Comparison of ENCODE assay signal across 17 cellular contexts in the genomic region with DNA sequence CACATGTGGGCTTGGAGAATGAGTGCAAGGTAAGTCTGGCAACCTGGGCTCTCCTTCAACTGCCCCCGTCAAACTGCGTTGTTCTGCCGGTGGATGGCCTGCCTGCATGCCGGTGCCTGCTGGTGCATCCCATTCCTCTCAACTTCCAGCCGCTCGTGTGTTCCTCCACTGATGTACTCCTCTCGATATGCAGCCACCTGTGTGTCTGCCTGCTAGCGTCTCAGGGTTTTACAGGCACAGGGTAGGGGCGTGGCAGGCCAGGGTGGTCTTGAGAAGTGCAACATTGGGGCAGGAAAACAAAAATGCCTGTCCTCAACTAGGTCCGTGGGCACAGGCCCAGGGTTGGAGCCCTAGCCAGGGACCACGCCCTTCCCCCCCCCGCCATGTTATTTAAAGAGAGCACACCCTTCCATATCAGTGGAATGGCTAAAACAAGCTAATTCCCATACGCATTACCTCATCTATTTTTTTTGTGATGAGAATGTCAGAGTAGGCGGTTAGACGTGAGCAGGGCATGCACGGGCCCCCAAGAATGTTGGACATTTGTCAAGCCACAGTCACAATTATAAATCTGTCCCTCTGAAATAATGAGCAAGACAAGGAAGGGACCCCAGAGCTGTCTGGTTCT. TPM values are rescaled to one million over a fixed set of nuclear protein-coding genes. Genes with fewer than 3 reads are reported as not detected.
DNase-seq lines count a peak whose midpoint lies in the region; ATAC-seq, FAIRE-seq and TF ChIP-seq lines count a peak whose summit lies in the region.
"Had no signal": no experiment of that assay in that cellular context is flagged by ENCODE, and none has a peak within 500 bp of the region (broad histone marks: within the 10 kb centered on the region; RNA-seq: fewer than 3 reads in every experiment).

No MANE protein-coding gene starts in this region.

- POLR2A ChIA-PET in activated CD4-positive, alpha-beta T cell treated with anti-CD3 and anti-CD28 coated beads for 36 hours (lab: Charles Lee), result interaction anchor here (1.1 to 2.0 kb wide), 2 partner anchors 11 to 51 kb away, joined by 5 to 43 read pairs; no protein-coding TSS in a partner anchor
- POLR2A ChIA-PET in HCT116 (lab: Charles Lee) (interaction anchor here (0.6 to 2.2 kb wide), 3 partner anchors 51 to 220 kb away, joined by 4 to 8 read pairs (median 4); no protein-coding TSS in a partner anchor), K562 (lab: Yijun Ruan, JAX) (no interaction called here)

- peaks cover 38% of the 10 kb centered on the region for H3K36me3 Mint-ChIP-seq in activated CD4-positive, alpha-beta T cell treated with anti-CD3 and anti-CD28 coated beads for 36 hours (ENCODE audit: low read depth)
- peaks cover 38% of the 10 kb centered on the region for H3K36me3 Mint-ChIP-seq in natural killer cell treated with Interleukin-12 subunit alpha and Interleukin-12 subunit beta and Interleukin-15 and Interleukin-18, amount 100 ng/mL, for 72 hours
- H3K36me3 Mint-ChIP-seq: CD14-positive monocyte had no signal

- H3K4me2 ChIP-seq in HCT116 (ENCODE audit: low read length), result no peak overlapping the region
- no peak overlapping the region for H3K4me2 ChIP-seq in K562 (ENCODE audit: insufficient read depth, low read length)

- peak overlapping the region; percentile 19 for H3K4me3 Mint-ChIP-seq in activated CD4-positive, alpha-beta T cell treated with anti-CD3 and anti-CD28 coated beads for 36 hours
- H3K4me3 Mint-ChIP-seq in natural killer cell treated with Interleukin-12 subunit alpha and Interleukin-12 subunit beta and Interleukin-15 and Interleukin-18, amount 100 ng/mL, for 72 hours, result peak overlapping the region; percentile 81
- H3K4me3 Mint-ChIP-seq: CD14-positive monocyte had no signal

- no peak for ATAC-seq in activated CD4-positive, alpha-beta T cell treated with anti-CD3 and anti-CD28 coated beads for 36 hours
- ATAC-seq in HCT116 (peak; percentile 6; the same call in 1 of the 2 replicates), K562 (no peak), HG03457 (IDR thresholded peaks at IDR 0.05; ENCODE audit: unreplicated experiment) (no peak), GM18498 (IDR thresholded peaks at IDR 0.05; ENCODE audit: unreplicated experiment) (no peak)
- ATAC-seq in natural killer cell treated with Interleukin-12 subunit alpha and Interleukin-12 subunit beta and Interleukin-15 and Interleukin-18, amount 100 ng/mL, for 72 hours, result no peak

- H3K4me1 ChIP-seq in HCT116 (ENCODE audit: control insufficient read depth in 1 of 2, insufficient read depth in 2 of 2, low read length in 2 of 2) (peaks cover 0 to 7% of the 10 kb centered on the region in 2 experiments; a peak in 1 of 4 replicates), K562 (replicated peaks in 1 of 2; ENCODE audit: control insufficient read depth in 2 of 2, insufficient read depth in 2 of 2, low read length in 2 of 2) (peaks cover 16 to 19% of the 10 kb centered on the region in 2 experiments; a peak in 4 of 5 replicates)
- H3K4me1 ChIP-seq: sigmoid colon had no signal

- H3K9me2 ChIP-seq in HCT116 (ENCODE audit: insufficient read depth), result no peaks in the 10 kb centered on the region

- TF ChIP-seq EP300 in K562 (IDR thresholded peaks at IDR 0.05; ENCODE audit: low read length), result no peak

- in situ Hi-C loops in K562 (cut with MboI), result no loop called here

- RAD21 ChIA-PET in HCT116 (lab: Charles Lee; ENCODE audit: low non-redundant PET in 1 of 2, low total read pairs in 2 of 2, uncharacterized antibody in 2 of 2, unreplicated experiment in 2 of 2), result no interaction called here

- no peak overlapping the region for H3K4me3 ChIP-seq in HCT116 (replicated peaks in 1 of 2; ENCODE audit: low read depth in 1 of 2, low read length in 2 of 2)
- H3K4me3 ChIP-seq in K562, result no peak overlapping the region
- H3K4me3 ChIP-seq: sigmoid colon, tibial nerve had no signal

- no peaks in the 10 kb centered on the region; a peak in 1 of 4 replicates for H3K9me3 ChIP-seq in HCT116 (ENCODE audit: control insufficient read depth in 1 of 2, insufficient read depth in 1 of 2, low read depth in 1 of 2, low read length in 2 of 2)
- H3K9me3 ChIP-seq in K562 (replicated peaks; ENCODE audit: control insufficient read depth, insufficient read depth, low read depth, low read length), result 0 out of 2 replicates have a peak, but pooled peaks cover 2% of the 10 kb centered on the region
- H3K9me3 ChIP-seq: sigmoid colon, tibial nerve had no signal

- peak overlapping the region; percentile 60 for H2AFZ ChIP-seq in HCT116 (ENCODE audit: low read depth, low read length, poor library complexity, severe bottlenecking)
- H2AFZ ChIP-seq in K562 (ENCODE audit: low read depth, low read length), result no peak overlapping the region

- CTCF ChIA-PET in activated CD4-positive, alpha-beta T cell treated with anti-CD3 and anti-CD28 coated beads for 36 hours (lab: Charles Lee), result interaction anchor here (0.6 to 0.8 kb wide), 2 partner anchors 76 to 86 kb away, joined by 3 read pairs; no protein-coding TSS in a partner anchor
- CTCF ChIA-PET in HCT116 (lab: Charles Lee), result interaction anchor here (0.7 to 2.3 kb wide), 2 partner anchors 15 kb away, joined by 4 to 8 read pairs; no protein-coding TSS in a partner anchor
- CTCF ChIA-PET in K562 (lab: Yijun Ruan, JAX; ENCODE audit: low intra/inter-chr PET ratio), result no interaction called here

- peaks cover 27% of the 10 kb centered on the region for H3K9me3 Mint-ChIP-seq in activated CD4-positive, alpha-beta T cell treated with anti-CD3 and anti-CD28 coated beads for 36 hours (ENCODE audit: low read depth)
- peaks cover 14% of the 10 kb centered on the region for H3K9me3 Mint-ChIP-seq in natural killer cell treated with Interleukin-12 subunit alpha and Interleukin-12 subunit beta and Interleukin-15 and Interleukin-18, amount 100 ng/mL, for 72 hours

- H3K36me3 ChIP-seq in HCT116 (ENCODE audit: control insufficient read depth in 1 of 2, insufficient read depth in 2 of 2, low read length in 2 of 2), result no peaks in the 10 kb centered on the region
- H3K36me3 ChIP-seq in K562 (ENCODE audit: control insufficient read depth, insufficient read depth, low read length), result no peaks in the 10 kb centered on the region
- H3K36me3 ChIP-seq: sigmoid colon, tibial nerve had no signal

- BruUV-seq in HCT116 (replicated peaks; lab: Mats Ljungman, UMichigan) (no TSS peak), K562 (replicated peaks; lab: Mats Ljungman, UMichigan) (no TSS peak)

- no peak for TF ChIP-seq RAD21 in HCT116 (IDR thresholded peaks at IDR 0.05; ENCODE audit: low read depth)
- TF ChIP-seq RAD21 in K562 (CRISPR knock-in tag; conservative IDR thresholded peaks at IDR 0.05 in 1 of 2, IDR thresholded peaks at IDR 0.05 in 1 of 2), result no peak

- H3K27me3 ChIP-seq in HCT116 (ENCODE audit: insufficient read depth, low read length), result no peaks in the 10 kb centered on the region
- H3K27me3 ChIP-seq in K562 (ENCODE audit: control insufficient read depth in 2 of 2, insufficient read depth in 2 of 2, low read length in 2 of 2), result no peaks in the 10 kb centered on the region
- H3K27me3 ChIP-seq: sigmoid colon, tibial nerve had no signal

- no peaks in the 10 kb centered on the region for H3K27me3 Mint-ChIP-seq in activated CD4-positive, alpha-beta T cell treated with anti-CD3 and anti-CD28 coated beads for 36 hours
- H3K27me3 Mint-ChIP-seq in natural killer cell treated with Interleukin-12 subunit alpha and Interleukin-12 subunit beta and Interleukin-15 and Interleukin-18, amount 100 ng/mL, for 72 hours, result no peaks in the 10 kb centered on the region

- H4K20me1 ChIP-seq in HCT116 (ENCODE audit: insufficient read depth), result no peaks in the 10 kb centered on the region
- no peaks in the 10 kb centered on the region for H4K20me1 ChIP-seq in K562 (replicated peaks; ENCODE audit: control insufficient read depth, insufficient read depth, low read length)

- FAIRE-seq in K562 (lab: Jason Lieb, UNC), result no peak

- TF ChIP-seq POLR2A in HCT116 (IDR thresholded peaks at IDR 0.05; ENCODE audit: borderline replicate concordance, extremely low read depth, insufficient read depth, insufficient read length), result no peak
- no peak for TF ChIP-seq POLR2A in K562 (conservative IDR thresholded peaks at IDR 0.05)

- no peaks in the 10 kb centered on the region for H3K9me1 ChIP-seq in K562 (ENCODE audit: control insufficient read depth, insufficient read depth, low read length)

- peak overlapping the region; percentile 85 for H3K27ac Mint-ChIP-seq in activated CD4-positive, alpha-beta T cell treated with anti-CD3 and anti-CD28 coated beads for 36 hours
- H3K27ac Mint-ChIP-seq in natural killer cell treated with Interleukin-12 subunit alpha and Interleukin-12 subunit beta and Interleukin-15 and Interleukin-18, amount 100 ng/mL, for 72 hours, result peak overlapping the region; percentile 93 to 99

- H3K27ac ChIP-seq in HCT116 (ENCODE audit: low read depth, low read length), result no peak overlapping the region
- H3K27ac ChIP-seq in K562 (ENCODE audit: extremely low read depth, low read depth, low read length), result no peak overlapping the region
- H3K27ac ChIP-seq: sigmoid colon, tibial nerve had no signal

- no peak for DNase-seq in activated CD4-positive, alpha-beta T cell treated with anti-CD3 and anti-CD28 coated beads for 36 hours
- no peak for DNase-seq in activated CD4-positive, alpha-beta T cell treated with anti-CD3 and anti-CD28 coated beads for 48 hours
- DNase-seq in HCT116 (ENCODE audit: low read depth, low spot score), result no peak
- DNase-seq in K562 (ENCODE audit: extremely low read depth in 1 of 4, low spot score in 3 of 4), result no peak
- no peak for DNase-seq in natural killer cell treated with Interleukin-12 subunit alpha and Interleukin-12 subunit beta and Interleukin-15 and Interleukin-18, amount 100 ng/mL, for 72 hours (ENCODE audit: low spot score)
- no peak for DNase-seq in stimulated activated CD4-positive, alpha-beta T cell treated with anti-CD3 and anti-CD28 coated beads, Interleukin-15, amount 100 ng/mL, for 24 hours
- DNase-seq: mesenchymal stem cell; NCI-H1694 treated with DMSO at 0.1 percent for 48 hours; NCI-H446 treated with DMSO at 0.1 percent for 48 hours; sigmoid colon; stimulated activated CD4-positive, alpha-beta T cell treated with anti-CD3 and anti-CD28 coated beads, Interleukin-2, amount 100 ng/mL, for 48 hours had no signal

- intact Hi-C loops in activated CD4-positive, alpha-beta T cell treated with anti-CD3 and anti-CD28 coated beads for 36 hours (cut with DNase I, micrococcal nuclease), result no loop called here
- intact Hi-C loops in HCT116 (cut with micrococcal nuclease) (no loop called here), K562 (cut with micrococcal nuclease) (no loop called here)

- WGBS in K562 (ENCODE audit: insufficient coverage, low coverage, missing lambda C conversion rate), result 70% methylated on average over 16 of the region's 16 CpGs

- H3K4me1 Mint-ChIP-seq in activated CD4-positive, alpha-beta T cell treated with anti-CD3 and anti-CD28 coated beads for 36 hours, result peaks cover 64% of the 10 kb centered on the region
- peaks cover 48 to 53% of the 10 kb centered on the region in 2 donors for H3K4me1 Mint-ChIP-seq in natural killer cell treated with Interleukin-12 subunit alpha and Interleukin-12 subunit beta and Interleukin-15 and Interleukin-18, amount 100 ng/mL, for 72 hours (ENCODE audit: low read depth in 2 of 2)

- TF ChIP-seq CTCF in HCT116 (IDR thresholded peaks at IDR 0.05 in 2 of 3, conservative IDR thresholded peaks at IDR 0.05 in 1 of 3; ENCODE audit: borderline replicate concordance in 1 of 3, insufficient read depth in 1 of 3, low read depth in 2 of 3, low read length in 2 of 3), result no peak
- no peak for TF ChIP-seq CTCF in K562 (IDR thresholded peaks at IDR 0.05 in 2 of 3, conservative IDR thresholded peaks at IDR 0.05 in 1 of 3; ENCODE audit: insufficient read depth in 2 of 3, low read depth in 1 of 3, low read length in 3 of 3)

- H3K79me2 ChIP-seq in HCT116 (ENCODE audit: insufficient read depth, low read length), result no peaks in the 10 kb centered on the region
- H3K79me2 ChIP-seq in K562 (ENCODE audit: control insufficient read depth, insufficient read depth, low read length), result no peaks in the 10 kb centered on the region

- H3K9ac ChIP-seq in HCT116 (ENCODE audit: low read length), result no peak overlapping the region
- H3K9ac ChIP-seq in K562 (ENCODE audit: insufficient read depth in 1 of 2, low read depth in 2 of 2, low read length in 2 of 2), result no peak overlapping the region

RNA-seq across cellular contexts. Expression of gene SERPINB6, which starts 33.2 kb away (rescaled TPM):
- 10 to 100 TPM; 36.2 to 41.3 TPM for total RNA-seq in activated CD4-positive, alpha-beta T cell treated with anti-CD3 and anti-CD28 coated beads for 36 hours
- total RNA-seq in HCT116 (2021; ENCODE audit: unreplicated experiment) (103 TPM), K562 (2014; rRNA removed) (86.6 and 92.4 TPM in 2 replicates), K562 (2014; rRNA removed; fragmentation: Illumina TruSeq; extraction: Trizol) (111 and 114 TPM in 2 replicates), K562 (2015; rRNA removed; fragmentation: Illumina TruSeq; extraction: Trizol) (100 and 113 TPM in 2 replicates), K562 (2021) (124 and 126 TPM in 2 replicates)
- polyA plus RNA-seq in HCT116 (2012), result 112 and 120 TPM in 2 replicates
- total RNA-seq in K562 (2011; cell fraction: chromatin; rRNA removed; ENCODE audit: low replicate concordance), result 141 and 220 TPM in 2 replicates
- total RNA-seq in K562 (2011; cell fraction: nucleolus; rRNA removed), result 93.6 and 93.8 TPM in 2 replicates
- total RNA-seq in K562 (2011; cell fraction: nucleoplasm; rRNA removed), result 147 and 201 TPM in 2 replicates
- polyA plus RNA-seq in K562 (2011; rRNA removed) (151 and 210 TPM in 2 replicates), K562 (2014; fragmentation: Illumina TruSeq; extraction: Trizol) (162 and 176 TPM in 2 replicates), K562 (2014; fragmentation: Nextera tagmentation; extraction: Ambion mirVana) (100 to 1,000 TPM; 143 to 211 TPM), K562 (2014; rRNA removed) (145 and 159 TPM in 2 replicates)
- polyA plus RNA-seq in K562 (2011; cell fraction: cytosol; rRNA removed), result 171 and 185 TPM in 2 replicates
- 130 and 168 TPM in 2 replicates for polyA plus RNA-seq in K562 (2011; cell fraction: nucleus; rRNA removed)
- 133 and 231 TPM in 2 replicates for polyA plus RNA-seq in K562 (2012)
- polyA minus RNA-seq in K562 (2011; rRNA and poly(A)+ RNA removed), result 135 and 183 TPM in 2 replicates
- polyA minus RNA-seq in K562 (2011; cell fraction: cytosol; rRNA and poly(A)+ RNA removed), result 64.3 and 74.2 TPM in 2 replicates
- polyA minus RNA-seq in K562 (2011; cell fraction: nucleus; rRNA and poly(A)+ RNA removed), result 60.0 and 62.5 TPM in 2 replicates
- 100 to 1,000 TPM; 158 to 170 TPM for total RNA-seq in natural killer cell treated with Interleukin-12 subunit alpha and Interleukin-12 subunit beta and Interleukin-15 and Interleukin-18, amount 100 ng/mL, for 72 hours

RNA-seq across cellular contexts. Expression of gene SERPINB9, which starts 35.0 kb away (rescaled TPM):
- 100 to 1,000 TPM in 1 of 2 experiments, 10 to 100 TPM in 1; 90.0 to 109 TPM for total RNA-seq in activated CD4-positive, alpha-beta T cell treated with anti-CD3 and anti-CD28 coated beads for 36 hours
- total RNA-seq in HCT116 (2021; ENCODE audit: unreplicated experiment) (31.5 TPM), K562 (2014; rRNA removed) (18.8 and 18.9 TPM in 2 replicates), K562 (2014; rRNA removed; fragmentation: Illumina TruSeq; extraction: Trizol) (30.7 and 37.5 TPM in 2 replicates), K562 (2015; rRNA removed; fragmentation: Illumina TruSeq; extraction: Trizol) (18.4 and 21.5 TPM in 2 replicates), K562 (2021) (31.7 and 37.0 TPM in 2 replicates)
- 18.2 and 23.9 TPM in 2 replicates for polyA plus RNA-seq in HCT116 (2012)
- 38.5 and 40.9 TPM in 2 replicates for total RNA-seq in K562 (2011; cell fraction: chromatin; rRNA removed; ENCODE audit: low replicate concordance)
- 25.5 and 30.9 TPM in 2 replicates for total RNA-seq in K562 (2011; cell fraction: nucleolus; rRNA removed)
- 39.8 and 60.8 TPM in 2 replicates for total RNA-seq in K562 (2011; cell fraction: nucleoplasm; rRNA removed)
- polyA plus RNA-seq in K562 (2011; rRNA removed) (72.3 and 136 TPM in 2 replicates), K562 (2014; fragmentation: Illumina TruSeq; extraction: Trizol) (34.6 and 40.3 TPM in 2 replicates), K562 (2014; fragmentation: Nextera tagmentation; extraction: Ambion mirVana) (10 to 100 TPM; 12.1 to 20.0 TPM), K562 (2014; rRNA removed) (26.6 and 32.2 TPM in 2 replicates)
- polyA plus RNA-seq in K562 (2011; cell fraction: cytosol; rRNA removed), result 68.2 and 93.0 TPM in 2 replicates
- polyA plus RNA-seq in K562 (2011; cell fraction: nucleus; rRNA removed), result 24.3 and 46.3 TPM in 2 replicates
- polyA plus RNA-seq in K562 (2012), result 21.2 and 35.3 TPM in 2 replicates
- 75.4 and 149 TPM in 2 replicates for polyA minus RNA-seq in K562 (2011; rRNA and poly(A)+ RNA removed)
- polyA minus RNA-seq in K562 (2011; cell fraction: cytosol; rRNA and poly(A)+ RNA removed), result 34.9 and 85.8 TPM in 2 replicates
- polyA minus RNA-seq in K562 (2011; cell fraction: nucleus; rRNA and poly(A)+ RNA removed), result 14.3 and 16.3 TPM in 2 replicates
- total RNA-seq in natural killer cell treated with Interleukin-12 subunit alpha and Interleukin-12 subunit beta and Interleukin-15 and Interleukin-18, amount 100 ng/mL, for 72 hours, result 100 to 1,000 TPM in 1 of 2 donors, 10 to 100 TPM in 1; 59.0 to 159 TPM
- total RNA-seq: A172, SK-MEL-5 had no signal
